ENCODE assay signal across 1 cellular context in genomic region chr21:43767980-43768867, GRCh38.
TF ChIP-seq lines count a peak whose summit lies in the region.

No MANE protein-coding gene starts in this region.

TF ChIP-seq in HEK293, 187 proteins besides CTCF, POLR2A, EP300 and RAD21 (continued from another document and continues in another):
- TF ChIP-seq, protein P1, sequence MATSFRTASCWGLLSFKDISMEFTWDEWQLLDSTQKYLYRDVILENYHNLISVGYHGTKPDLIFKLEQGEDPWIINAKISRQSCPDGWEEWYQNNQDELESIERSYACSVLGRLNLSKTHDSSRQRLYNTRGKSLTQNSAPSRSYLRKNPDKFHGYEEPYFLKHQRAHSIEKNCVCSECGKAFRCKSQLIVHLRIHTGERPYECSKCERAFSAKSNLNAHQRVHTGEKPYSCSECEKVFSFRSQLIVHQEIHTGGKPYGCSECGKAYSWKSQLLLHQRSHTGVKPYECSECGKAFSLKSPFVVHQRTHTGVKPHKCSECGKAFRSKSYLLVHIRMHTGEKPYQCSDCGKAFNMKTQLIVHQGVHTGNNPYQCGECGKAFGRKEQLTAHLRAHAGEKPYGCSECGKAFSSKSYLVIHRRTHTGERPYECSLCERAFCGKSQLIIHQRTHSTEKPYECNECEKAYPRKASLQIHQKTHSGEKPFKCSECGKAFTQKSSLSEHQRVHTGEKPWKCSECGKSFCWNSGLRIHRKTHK (tag by site-specific recombination; IDR thresholded peaks at IDR 0.05), result no peak
- peak; percentile 51; the same call in 1 of the 2 replicates for TF ChIP-seq ZNF184 (tag by site-specific recombination; IDR thresholded peaks at IDR 0.05)
- no peak for TF ChIP-seq SP2 (tag by site-specific recombination; IDR thresholded peaks at IDR 0.05)
- no peak for TF ChIP-seq ZNF211 (tag by site-specific recombination; IDR thresholded peaks at IDR 0.05; ENCODE audit: low read depth)
- TF ChIP-seq HOXC10 (CRISPR knock-in tag; IDR thresholded peaks at IDR 0.05), result no peak
- no peak for TF ChIP-seq ZNF530 (tag by site-specific recombination; IDR thresholded peaks at IDR 0.05; ENCODE audit: low read depth)
- no peak for TF ChIP-seq ZNF610 (tag by site-specific recombination; IDR thresholded peaks at IDR 0.05; ENCODE audit: borderline replicate concordance)
- peak; percentile 18 for TF ChIP-seq SETDB1 (IDR thresholded peaks at IDR 0.05; ENCODE audit: insufficient read length, low read length)
- TF ChIP-seq ZNF169 (tag by site-specific recombination; IDR thresholded peaks at IDR 0.05), result no peak
- no peak for TF ChIP-seq ZNF473 (tag by site-specific recombination; IDR thresholded peaks at IDR 0.05)
- TF ChIP-seq, protein P2, sequence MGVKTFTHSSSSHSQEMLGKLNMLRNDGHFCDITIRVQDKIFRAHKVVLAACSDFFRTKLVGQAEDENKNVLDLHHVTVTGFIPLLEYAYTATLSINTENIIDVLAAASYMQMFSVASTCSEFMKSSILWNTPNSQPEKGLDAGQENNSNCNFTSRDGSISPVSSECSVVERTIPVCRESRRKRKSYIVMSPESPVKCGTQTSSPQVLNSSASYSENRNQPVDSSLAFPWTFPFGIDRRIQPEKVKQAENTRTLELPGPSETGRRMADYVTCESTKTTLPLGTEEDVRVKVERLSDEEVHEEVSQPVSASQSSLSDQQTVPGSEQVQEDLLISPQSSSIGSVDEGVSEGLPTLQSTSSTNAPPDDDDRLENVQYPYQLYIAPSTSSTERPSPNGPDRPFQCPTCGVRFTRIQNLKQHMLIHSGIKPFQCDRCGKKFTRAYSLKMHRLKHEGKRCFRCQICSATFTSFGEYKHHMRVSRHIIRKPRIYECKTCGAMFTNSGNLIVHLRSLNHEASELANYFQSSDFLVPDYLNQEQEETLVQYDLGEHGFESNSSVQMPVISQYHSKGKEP (tag by site-specific recombination; IDR thresholded peaks at IDR 0.05), result no peak
- TF ChIP-seq GLIS1 (tag by site-specific recombination; IDR thresholded peaks at IDR 0.05), result 0 out of 2 replicates have a peak, but pooled peaks have one; percentile 10
- no peak for TF ChIP-seq ZNF140 (tag by site-specific recombination; IDR thresholded peaks at IDR 0.05)
- TF ChIP-seq ZSCAN23 (tag by site-specific recombination; IDR thresholded peaks at IDR 0.05), result no peak
- no peak for TF ChIP-seq KLF10 (tag by site-specific recombination; IDR thresholded peaks at IDR 0.05)
- TF ChIP-seq, protein P3, sequence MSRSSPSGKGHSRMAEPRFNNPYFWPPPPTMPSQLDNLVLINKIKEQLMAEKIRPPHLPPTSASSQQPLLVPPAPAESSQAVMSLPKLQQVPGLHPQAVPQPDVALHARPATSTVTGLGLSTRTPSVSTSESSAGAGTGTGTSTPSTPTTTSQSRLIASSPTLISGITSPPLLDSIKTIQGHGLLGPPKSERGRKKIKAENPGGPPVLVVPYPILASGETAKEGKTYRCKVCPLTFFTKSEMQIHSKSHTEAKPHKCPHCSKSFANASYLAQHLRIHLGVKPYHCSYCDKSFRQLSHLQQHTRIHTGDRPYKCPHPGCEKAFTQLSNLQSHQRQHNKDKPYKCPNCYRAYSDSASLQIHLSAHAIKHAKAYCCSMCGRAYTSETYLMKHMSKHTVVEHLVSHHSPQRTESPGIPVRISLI (tag by site-specific recombination; IDR thresholded peaks at IDR 0.05), result no peak
- TF ChIP-seq ZNF311 (tag by site-specific recombination; IDR thresholded peaks at IDR 0.05; ENCODE audit: borderline replicate concordance), result no peak
- TF ChIP-seq ZNF549 (tag by site-specific recombination; IDR thresholded peaks at IDR 0.05), result no peak
- TF ChIP-seq TRIM28 (IDR thresholded peaks at IDR 0.05; ENCODE audit: borderline replicate concordance, low read length), result no peak
- TF ChIP-seq ZNF37A (tag by site-specific recombination; IDR thresholded peaks at IDR 0.05), result no peak
- no peak for TF ChIP-seq ZSCAN16 (tag by site-specific recombination; IDR thresholded peaks at IDR 0.05)
- no peak for TF ChIP-seq MYNN (tag by site-specific recombination; IDR thresholded peaks at IDR 0.05; ENCODE audit: borderline replicate concordance)
- TF ChIP-seq ZNF521 (tag by site-specific recombination; IDR thresholded peaks at IDR 0.05), result no peak
- TF ChIP-seq ZBTB26 (tag by site-specific recombination; optimal IDR thresholded peaks at IDR 0.05), result no peak
- TF ChIP-seq OVOL3 (tag by site-specific recombination; IDR thresholded peaks at IDR 0.05), result no peak
- no peak for TF ChIP-seq ZNF518A (tag by site-specific recombination; conservative IDR thresholded peaks at IDR 0.05; ENCODE audit: low read depth)
- 0 out of 2 replicates have a peak, but pooled peaks have one; percentile 52 for TF ChIP-seq ZNF600 (tag by site-specific recombination; IDR thresholded peaks at IDR 0.05)
- no peak for TF ChIP-seq ZNF670 (tag by site-specific recombination; IDR thresholded peaks at IDR 0.05; ENCODE audit: low read depth)
- TF ChIP-seq ZNF629 (tag by site-specific recombination; IDR thresholded peaks at IDR 0.05), result no peak
- no peak for TF ChIP-seq ZNF16 (tag by site-specific recombination; IDR thresholded peaks at IDR 0.05; ENCODE audit: low read depth)
- TF ChIP-seq, protein P4, sequence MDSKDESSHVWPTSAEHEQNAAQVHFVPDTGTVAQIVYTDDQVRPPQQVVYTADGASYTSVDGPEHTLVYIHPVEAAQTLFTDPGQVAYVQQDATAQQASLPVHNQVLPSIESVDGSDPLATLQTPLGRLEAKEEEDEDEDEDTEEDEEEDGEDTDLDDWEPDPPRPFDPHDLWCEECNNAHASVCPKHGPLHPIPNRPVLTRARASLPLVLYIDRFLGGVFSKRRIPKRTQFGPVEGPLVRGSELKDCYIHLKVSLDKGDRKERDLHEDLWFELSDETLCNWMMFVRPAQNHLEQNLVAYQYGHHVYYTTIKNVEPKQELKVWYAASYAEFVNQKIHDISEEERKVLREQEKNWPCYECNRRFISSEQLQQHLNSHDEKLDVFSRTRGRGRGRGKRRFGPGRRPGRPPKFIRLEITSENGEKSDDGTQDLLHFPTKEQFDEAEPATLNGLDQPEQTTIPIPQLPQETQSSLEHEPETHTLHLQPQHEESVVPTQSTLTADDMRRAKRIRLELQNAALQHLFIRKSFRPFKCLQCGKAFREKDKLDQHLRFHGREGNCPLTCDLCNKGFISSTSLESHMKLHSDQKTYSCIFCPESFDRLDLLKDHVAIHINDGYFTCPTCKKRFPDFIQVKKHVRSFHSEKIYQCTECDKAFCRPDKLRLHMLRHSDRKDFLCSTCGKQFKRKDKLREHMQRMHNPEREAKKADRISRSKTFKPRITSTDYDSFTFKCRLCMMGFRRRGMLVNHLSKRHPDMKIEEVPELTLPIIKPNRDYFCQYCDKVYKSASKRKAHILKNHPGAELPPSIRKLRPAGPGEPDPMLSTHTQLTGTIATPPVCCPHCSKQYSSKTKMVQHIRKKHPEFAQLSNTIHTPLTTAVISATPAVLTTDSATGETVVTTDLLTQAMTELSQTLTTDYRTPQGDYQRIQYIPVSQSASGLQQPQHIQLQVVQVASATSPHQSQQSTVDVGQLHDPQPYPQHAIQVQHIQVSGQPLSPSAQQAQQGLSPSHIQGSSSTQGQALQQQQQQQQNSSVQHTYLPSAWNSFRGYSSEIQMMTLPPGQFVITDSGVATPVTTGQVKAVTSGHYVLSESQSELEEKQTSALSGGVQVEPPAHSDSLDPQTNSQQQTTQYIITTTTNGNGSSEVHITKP (tag by site-specific recombination; IDR thresholded peaks at IDR 0.05), result no peak
- no peak for TF ChIP-seq BCL11A (tag by site-specific recombination; IDR thresholded peaks at IDR 0.05; ENCODE audit: low read depth)
- TF ChIP-seq ZNF621 (tag by site-specific recombination; IDR thresholded peaks at IDR 0.05), result no peak
- no peak for TF ChIP-seq ZNF580 (tag by site-specific recombination; IDR thresholded peaks at IDR 0.05)
- TF ChIP-seq ZNF664 (tag by site-specific recombination; IDR thresholded peaks at IDR 0.05), result no peak
- no peak for TF ChIP-seq ZNF404 (tag by site-specific recombination; IDR thresholded peaks at IDR 0.05)
- TF ChIP-seq ZNF280D (tag by site-specific recombination; IDR thresholded peaks at IDR 0.05), result no peak
- no peak for TF ChIP-seq ZNF623 (tag by site-specific recombination; IDR thresholded peaks at IDR 0.05)
- no peak for TF ChIP-seq ZIC2 (tag by site-specific recombination; IDR thresholded peaks at IDR 0.05)
- TF ChIP-seq MZF1 (tag by site-specific recombination; IDR thresholded peaks at IDR 0.05; ENCODE audit: borderline replicate concordance), result no peak
- TF ChIP-seq ZFP41 (tag by site-specific recombination; IDR thresholded peaks at IDR 0.05; ENCODE audit: borderline replicate concordance), result no peak
- no peak for TF ChIP-seq BCL11B (tag by site-specific recombination; IDR thresholded peaks at IDR 0.05; ENCODE audit: low read depth)
- no peak for TF ChIP-seq ZNF544 (tag by site-specific recombination; IDR thresholded peaks at IDR 0.05)
- TF ChIP-seq ZFP69B (tag by site-specific recombination; IDR thresholded peaks at IDR 0.05), result no peak
- TF ChIP-seq KLF17 (tag by site-specific recombination; IDR thresholded peaks at IDR 0.05), result 0 out of 2 replicates have a peak, but pooled peaks have one; percentile 32
- no peak for TF ChIP-seq KLF7 (tag by site-specific recombination; IDR thresholded peaks at IDR 0.05; ENCODE audit: borderline replicate concordance)
- no peak for TF ChIP-seq KLF16 (tag by site-specific recombination; IDR thresholded peaks at IDR 0.05)
- no peak for TF ChIP-seq GFI1B (tag by site-specific recombination; IDR thresholded peaks at IDR 0.05)
- no peak for TF ChIP-seq ZNF292 (tag by site-specific recombination; IDR thresholded peaks at IDR 0.05; ENCODE audit: borderline replicate concordance, low read depth)
- peak; percentile 40; the same call in 1 of the 2 replicates for TF ChIP-seq SP7 (tag by site-specific recombination; IDR thresholded peaks at IDR 0.05)
